18 cellular contexts compared by ENCODE assay signal in genomic region chr16:48076455-48077012, GRCh38.
A peak's percentile ranks its signal among the peaks of the same experiment; 100 is the strongest.
DNase-seq lines count a peak whose midpoint lies in the region; ATAC-seq and TF ChIP-seq lines count a peak whose summit lies in the region.
"Had no signal": no experiment of that assay in that cellular context is flagged by ENCODE, and none has a peak within 500 bp of the region (broad histone marks: within the 10 kb centered on the region; RNA-seq: fewer than 3 reads in every experiment).

No MANE protein-coding gene starts in this region.

- 74% methylated on average over 2 of the region's 2 CpGs for WGBS in hepatocyte (ENCODE audit: low lambda C conversion rate, missing lambda C conversion rate)
- 63 to 73% methylated on average over 2 of the region's 2 CpGs for WGBS in aorta, 2 donors

- no peaks in the 10 kb centered on the region for H4K20me1 ChIP-seq in hepatocyte (ENCODE audit: insufficient read depth, poor library complexity, severe bottlenecking)

- DNase-seq in LHCN-M2 (ENCODE audit: low read depth) (peak; percentile 12), amniotic epithelial cell (ENCODE audit: low read depth) (peak; percentile 17), hepatocyte (ENCODE audit: low spot score) (peak; percentile 56), aorta (no peak), HK-2 (ENCODE audit: unreplicated experiment) (no peak), WERI-Rb-1 (no peak)
- DNase-seq: activated CD4-positive, CD25-positive, alpha-beta regulatory T cell; activated CD8-positive, alpha-beta T cell treated with anti-CD3 and anti-CD28 coated beads, Interleukin-2, amount 10 ng/mL, durations not matched to agents 7 days and 5 days; C1 segment of cervical spinal cord; esophagus squamous epithelium; NCI-H1436 treated with DMSO at 0.1 percent for 48 hours; sigmoid colon; stimulated activated CD4-positive, alpha-beta T cell treated with anti-CD3 and anti-CD28 coated beads, Interleukin-2, amount 100 ng/mL, for 48 hours; T-helper 17 cell had no signal

- no peaks in the 10 kb centered on the region for H3K79me2 ChIP-seq in hepatocyte

- intact Hi-C loops in aorta (cut with DNase I): no loop called here

- H3K27ac ChIP-seq in hepatocyte (peak overlapping the region; percentile 80), aorta (ENCODE audit: low read depth in 1 of 2, low read length in 2 of 2) (no peak overlapping the region), WERI-Rb-1 (no peak overlapping the region)
- H3K27ac ChIP-seq: cardiac muscle cell, esophagus squamous epithelium, neutrophil, sigmoid colon had no signal

- no peak overlapping the region for H2AFZ ChIP-seq in hepatocyte

- H3K9me3 ChIP-seq in hepatocyte (ENCODE audit: low read depth) (no peaks in the 10 kb centered on the region), aorta (ENCODE audit: control insufficient read depth, low read length) (no peaks in the 10 kb centered on the region), WERI-Rb-1 (ENCODE audit: severe bottlenecking) (no peaks in the 10 kb centered on the region)
- H3K9me3 ChIP-seq: esophagus squamous epithelium, HAP-1, neutrophil, sigmoid colon had no signal

- no peaks in the 10 kb centered on the region for H3K27me3 ChIP-seq in hepatocyte
- no peaks in the 10 kb centered on the region for H3K27me3 ChIP-seq in aorta (ENCODE audit: control insufficient read depth in 1 of 2, insufficient read depth in 2 of 2, low read length in 1 of 2)
- no peaks in the 10 kb centered on the region for H3K27me3 ChIP-seq in WERI-Rb-1 (ENCODE audit: insufficient read depth, low read depth, severe bottlenecking)
- H3K27me3 ChIP-seq: cardiac muscle cell, neutrophil had no signal

- H3K9me2 ChIP-seq in hepatocyte (replicated peaks; ENCODE audit: insufficient read depth): no peaks in the 10 kb centered on the region

- H3K4me1 ChIP-seq in hepatocyte (ENCODE audit: insufficient read depth) (peaks cover 8% of the 10 kb centered on the region), aorta (ENCODE audit: control insufficient read depth in 1 of 2, insufficient read depth in 2 of 2, low read length in 2 of 2) (no peaks in the 10 kb centered on the region)
- H3K4me1 ChIP-seq: esophagus squamous epithelium, HAP-1, sigmoid colon had no signal

- H3K36me3 ChIP-seq in hepatocyte (replicated peaks; ENCODE audit: insufficient read depth, low read depth): no peaks in the 10 kb centered on the region
- no peaks in the 10 kb centered on the region for H3K36me3 ChIP-seq in aorta (ENCODE audit: control insufficient read depth in 1 of 2, insufficient read depth in 2 of 2, low read length in 1 of 2)
- H3K36me3 ChIP-seq in WERI-Rb-1: no peaks in the 10 kb centered on the region
- H3K36me3 ChIP-seq: cardiac muscle cell, esophagus squamous epithelium, HAP-1, neutrophil, sigmoid colon had no signal

- H3K4me3 ChIP-seq in hepatocyte: no peak overlapping the region
- no peak overlapping the region for H3K4me3 ChIP-seq in aorta (ENCODE audit: low read length in 2 of 2)
- no peak overlapping the region for H3K4me3 ChIP-seq in WERI-Rb-1 (ENCODE audit: low read depth, low read length)
- H3K4me3 ChIP-seq: cardiac muscle cell, esophagus squamous epithelium, HAP-1, sigmoid colon had no signal

- ATAC-seq in aorta (ENCODE audit: low FRiP score) (peak; percentile 49), GM19395 (IDR thresholded peaks at IDR 0.05; ENCODE audit: unreplicated experiment) (no peak)
- ATAC-seq: activated CD8-positive, alpha-beta T cell treated with anti-CD3 and anti-CD28 coated beads, Interleukin-2, amount 10 ng/mL, durations not matched to agents 7 days and 5 days; T-helper 17 cell had no signal

- no peak overlapping the region for H3K4me2 ChIP-seq in hepatocyte

- no peak for TF ChIP-seq CTCF in hepatocyte (IDR thresholded peaks at IDR 0.05; ENCODE audit: poor library complexity)
- TF ChIP-seq CTCF in WERI-Rb-1 (IDR thresholded peaks at IDR 0.05; ENCODE audit: low read depth, low read length): no peak

Comparison
In these comparisons a context has a peak if more than half of its experiments do, and no peak if none do; other contexts are left out.
1. DNase-seq: peak in LHCN-M2 (single experiment), amniotic epithelial cell (single experiment) and hepatocyte (single experiment); none in aorta (0 of 2), HK-2 (single experiment) and WERI-Rb-1 (single experiment).